ENCODE assay signal across 23 cellular contexts in the genomic region with DNA sequence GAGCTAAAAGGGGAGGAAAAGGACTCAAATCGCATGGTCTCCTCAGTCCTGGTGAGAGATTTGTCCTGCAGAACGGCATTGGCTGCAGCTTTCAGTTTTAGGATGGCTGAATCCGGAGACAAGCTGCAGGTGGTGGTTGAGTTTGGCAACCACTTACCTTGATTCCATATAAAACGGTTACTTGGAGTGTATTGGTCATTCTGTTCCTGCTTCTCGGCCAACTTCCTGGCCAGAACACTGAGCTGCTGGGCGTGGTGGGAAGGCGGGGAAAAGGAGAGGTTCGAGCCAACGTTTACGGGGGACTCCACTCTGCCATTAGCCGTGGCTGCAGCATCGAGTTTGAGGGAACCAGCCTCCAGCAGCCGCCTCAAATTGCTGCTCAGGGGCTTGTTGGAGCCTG.
"Had no signal": no experiment of that assay in that cellular context is flagged by ENCODE, and none has a peak within 500 bp of the region (broad histone marks: within the 10 kb centered on the region; RNA-seq: fewer than 3 reads in every experiment).

No MANE protein-coding gene starts in this region.

- H3K27ac Mint-ChIP-seq: activated CD4-positive, alpha-beta memory T cell treated with anti-CD3 and anti-CD28 coated beads, Interleukin-2, amount 10 ng/mL, durations not matched to agents 7 days and 5 days; activated CD4-positive, alpha-beta T cell treated with anti-CD3 and anti-CD28 coated beads, Interleukin-2, amount 10 ng/mL, durations not matched to agents 24 days and 14 days; activated T-cell treated with anti-CD3 and anti-CD28 coated beads, Interleukin-2, amount 50 U/mL, for 24 hours; natural killer cell treated with Interleukin-12 subunit alpha and Interleukin-12 subunit beta and Interleukin-15 and Interleukin-18, amount 100 ng/mL, for 72 hours; T-helper 17 cell had no signal

- H3K9me3 Mint-ChIP-seq: activated CD4-positive, alpha-beta memory T cell treated with anti-CD3 and anti-CD28 coated beads, Interleukin-2, amount 10 ng/mL, durations not matched to agents 7 days and 5 days; activated CD4-positive, alpha-beta T cell treated with anti-CD3 and anti-CD28 coated beads, Interleukin-2, amount 10 ng/mL, durations not matched to agents 24 days and 14 days; activated T-cell treated with anti-CD3 and anti-CD28 coated beads, Interleukin-2, amount 50 U/mL, for 24 hours; natural killer cell treated with Interleukin-12 subunit alpha and Interleukin-12 subunit beta and Interleukin-15 and Interleukin-18, amount 100 ng/mL, for 72 hours had no signal

- H3K27me3 ChIP-seq: brain microvascular endothelial cell, gastrocnemius medialis, right lobe of liver, upper lobe of left lung, vagina had no signal

- DNase-seq: activated CD4-positive, alpha-beta memory T cell treated with anti-CD3 and anti-CD28 coated beads, Interleukin-2, amount 10 ng/mL, durations not matched to agents 7 days and 5 days; activated CD4-positive, alpha-beta T cell treated with anti-CD3 and anti-CD28 coated beads, Interleukin-2, amount 10 ng/mL, durations not matched to agents 24 days and 14 days; activated CD4-positive, CD25-positive, alpha-beta regulatory T cell treated with anti-CD3 and anti-CD28 coated beads, Interleukin-2, amount 50 U/mL, for 72 hours; activated CD8-positive, alpha-beta memory T cell treated with anti-CD3 and anti-CD28 coated beads, Interleukin-2, amount 50 U/mL, for 48 hours; activated gamma-delta T cell treated with Interleukin-2 at 50 U/mL for 16 hours; activated naive CD4-positive, alpha-beta T cell treated with anti-CD3 and anti-CD28 coated beads, Interleukin-2, amount 50 U/mL, for 16 hours; activated T-cell treated with anti-CD3 and anti-CD28 coated beads, Interleukin-2, amount 50 U/mL, for 24 hours; amniotic stem cell; brain microvascular endothelial cell; effector CD8-positive, alpha-beta T cell; gastrocnemius medialis; glutamatergic neuron; kidney; mesenchymal stem cell; right lobe of liver; stimulated activated CD4-positive, alpha-beta T cell treated with anti-CD3 and anti-CD28 coated beads, Interleukin-4, amount 100 ng/mL, for 1 hour; stimulated activated naive CD8-positive, alpha-beta T cell treated with anti-CD3 and anti-CD28 coated beads, Interleukin-15, Interleukin-2, amounts not matched to agents 100 U/mL and 50 U/mL, for 24 hours; T-helper 17 cell; T1000; WERI-Rb-1 had no signal

- ATAC-seq: gastrocnemius medialis; natural killer cell treated with Interleukin-12 subunit alpha and Interleukin-12 subunit beta and Interleukin-15 and Interleukin-18, amount 100 ng/mL, for 72 hours; right lobe of liver; stimulated activated naive CD8-positive, alpha-beta T cell treated with anti-CD3 and anti-CD28 coated beads, Interleukin-15, Interleukin-2, amounts not matched to agents 100 U/mL and 50 U/mL, for 24 hours; T-helper 17 cell had no signal

- H3K36me3 ChIP-seq: right lobe of liver had no signal

- H3K9me3 ChIP-seq: gastrocnemius medialis, right lobe of liver, upper lobe of left lung, vagina had no signal

- H3K4me1 ChIP-seq: right lobe of liver had no signal

- H3K27me3 Mint-ChIP-seq: activated CD4-positive, alpha-beta memory T cell treated with anti-CD3 and anti-CD28 coated beads, Interleukin-2, amount 10 ng/mL, durations not matched to agents 7 days and 5 days; activated CD4-positive, alpha-beta T cell treated with anti-CD3 and anti-CD28 coated beads, Interleukin-2, amount 10 ng/mL, durations not matched to agents 24 days and 14 days; activated T-cell treated with anti-CD3 and anti-CD28 coated beads, Interleukin-2, amount 50 U/mL, for 24 hours; natural killer cell treated with Interleukin-12 subunit alpha and Interleukin-12 subunit beta and Interleukin-15 and Interleukin-18, amount 100 ng/mL, for 72 hours; T-helper 17 cell had no signal

- H3K27ac ChIP-seq: brain microvascular endothelial cell, gastrocnemius medialis, right lobe of liver, upper lobe of left lung, vagina, WERI-Rb-1 had no signal

- H3K4me3 Mint-ChIP-seq: activated CD4-positive, alpha-beta memory T cell treated with anti-CD3 and anti-CD28 coated beads, Interleukin-2, amount 10 ng/mL, durations not matched to agents 7 days and 5 days; activated CD4-positive, alpha-beta T cell treated with anti-CD3 and anti-CD28 coated beads, Interleukin-2, amount 10 ng/mL, durations not matched to agents 24 days and 14 days; activated T-cell treated with anti-CD3 and anti-CD28 coated beads, Interleukin-2, amount 50 U/mL, for 24 hours; natural killer cell treated with Interleukin-12 subunit alpha and Interleukin-12 subunit beta and Interleukin-15 and Interleukin-18, amount 100 ng/mL, for 72 hours; T-helper 17 cell had no signal

- H3K4me1 Mint-ChIP-seq: activated CD4-positive, alpha-beta memory T cell treated with anti-CD3 and anti-CD28 coated beads, Interleukin-2, amount 10 ng/mL, durations not matched to agents 7 days and 5 days had no signal

- H3K4me3 ChIP-seq: gastrocnemius medialis, right lobe of liver, upper lobe of left lung, vagina had no signal
